In genomic region chr9:13896922-13897835, GRCh38 we compare ENCODE assay signal across 20 cellular contexts.
DNase-seq lines count a peak whose midpoint lies in the region; ATAC-seq and TF ChIP-seq lines count a peak whose summit lies in the region.
"Had no signal": no experiment of that assay in that cellular context is flagged by ENCODE, and none has a peak within 500 bp of the region (broad histone marks: within the 10 kb centered on the region; RNA-seq: fewer than 3 reads in every experiment).

No MANE protein-coding gene starts in this region.

- H3K27ac Mint-ChIP-seq in mesothelial cell of epicardium (peak overlapping the region; percentile 81), type B pancreatic cell (peak overlapping the region; percentile 62)
- H3K27ac Mint-ChIP-seq: activated naive CD4-positive, alpha-beta T cell treated with anti-CD3 and anti-CD28 coated beads for 36 hours; stimulated activated naive B cell treated with anti-CD40 and anti-IgM and Interleukin-4, amounts not matched to agents 10 μg/mL and 1 μg/mL and 100 μg/mL, for 72 hours; T-helper 1 cell treated with Interleukin-12 subunit alpha and Interleukin-12 subunit beta and Interleukin-4 antibody, amounts not matched to agents 30 μg/mL and 1 μg/mL, for 36 hours had no signal

- TF ChIP-seq EP300 in esophagus muscularis mucosa (IDR thresholded peaks at IDR 0.05) = no peak

- intact Hi-C loops in esophagus muscularis mucosa (cut with DNase I) = no loop called here

- peak; percentile 21 for DNase-seq in NCI-H748 (lab: John Stamatoyannopoulos, UW; ENCODE audit: unreplicated experiment)
- no peak for DNase-seq in NCI-H748 treated with DMSO at 0.1 percent for 48 hours (lab: John Stamatoyannopoulos, UW)
- DNase-seq in esophagus muscularis mucosa (ENCODE audit: extremely low spot score) = no peak
- no peak for DNase-seq in mesothelial cell of epicardium (ENCODE audit: low spot score in 2 of 2, unreplicated experiment in 2 of 2)
- DNase-seq in type B pancreatic cell (ENCODE audit: extremely low spot score, unreplicated experiment) = no peak
- DNase-seq in epidermal melanocyte (ENCODE audit: insufficient read length, low spot score) = no peak
- no peak for DNase-seq in cerebellar cortex (ENCODE audit: low spot score)
- no peak for DNase-seq in foreskin keratinocyte
- DNase-seq: activated CD4-positive, alpha-beta T cell treated with anti-CD3 and anti-CD28 coated beads, Interleukin-2, amount 50 U/mL, for 4 hours; activated naive CD4-positive, alpha-beta T cell treated with anti-CD3 and anti-CD28 coated beads for 36 hours; anterior cingulate cortex; BE2C; Caco-2; foreskin fibroblast; NCI-H69; nucleus accumbens; sigmoid colon; stimulated activated naive B cell treated with anti-CD40 and anti-IgM and Interleukin-4, amounts not matched to agents 10 μg/mL and 1 μg/mL and 100 μg/mL, for 72 hours; upper lobe of right lung had no signal

- H3K27me3 Mint-ChIP-seq in mesothelial cell of epicardium (ENCODE audit: low read depth) (no peaks in the 10 kb centered on the region), type B pancreatic cell (no peaks in the 10 kb centered on the region)
- H3K27me3 Mint-ChIP-seq: stimulated activated naive B cell treated with anti-CD40 and anti-IgM and Interleukin-4, amounts not matched to agents 10 μg/mL and 1 μg/mL and 100 μg/mL, for 72 hours had no signal

- H3K36me3 Mint-ChIP-seq in mesothelial cell of epicardium = peaks cover under 1% of the 10 kb centered on the region
- no peaks in the 10 kb centered on the region for H3K36me3 Mint-ChIP-seq in type B pancreatic cell
- H3K36me3 Mint-ChIP-seq: stimulated activated naive B cell treated with anti-CD40 and anti-IgM and Interleukin-4, amounts not matched to agents 10 μg/mL and 1 μg/mL and 100 μg/mL, for 72 hours had no signal

- WGBS in esophagus muscularis mucosa = 76% methylated on average over 8 of the region's 8 CpGs

- H3K4me1 ChIP-seq in esophagus muscularis mucosa = peaks cover 0 to 27% (median 12%) of the 10 kb centered on the region in 4 donors
- peaks cover 29% of the 10 kb centered on the region for H3K4me1 ChIP-seq in foreskin keratinocyte
- H3K4me1 ChIP-seq: Caco-2 had no signal

- H3K9me3 Mint-ChIP-seq in mesothelial cell of epicardium (peaks cover 9% of the 10 kb centered on the region), type B pancreatic cell (no peaks in the 10 kb centered on the region)

- H3K9me3 ChIP-seq in esophagus muscularis mucosa = no peaks in the 10 kb centered on the region
- H3K9me3 ChIP-seq: BE2C, Caco-2, sigmoid colon, upper lobe of right lung had no signal

- ATAC-seq in foreskin keratinocyte = no peak
- ATAC-seq: stimulated activated naive B cell treated with anti-CD40 and anti-IgM and Interleukin-4, amounts not matched to agents 10 μg/mL and 1 μg/mL and 100 μg/mL, for 72 hours; upper lobe of right lung had no signal

- no peaks in the 10 kb centered on the region for H3K36me3 ChIP-seq in esophagus muscularis mucosa
- H3K36me3 ChIP-seq: BE2C, sigmoid colon, upper lobe of right lung had no signal

- no peak overlapping the region for H3K4me3 ChIP-seq in esophagus muscularis mucosa
- H3K4me3 ChIP-seq: sigmoid colon, upper lobe of right lung had no signal

- H3K27me3 ChIP-seq in esophagus muscularis mucosa = no peaks in the 10 kb centered on the region
- no peaks in the 10 kb centered on the region for H3K27me3 ChIP-seq in foreskin keratinocyte
- H3K27me3 ChIP-seq: BE2C, sigmoid colon, upper lobe of right lung had no signal

- no peak for TF ChIP-seq POLR2A in esophagus muscularis mucosa (IDR thresholded peaks at IDR 0.05; ENCODE audit: low read depth)

- no peak overlapping the region for H3K4me3 Mint-ChIP-seq in mesothelial cell of epicardium
- peak overlapping the region; percentile 22 for H3K4me3 Mint-ChIP-seq in type B pancreatic cell
- H3K4me3 Mint-ChIP-seq: activated naive CD4-positive, alpha-beta T cell treated with anti-CD3 and anti-CD28 coated beads for 36 hours; stimulated activated naive B cell treated with anti-CD40 and anti-IgM and Interleukin-4, amounts not matched to agents 10 μg/mL and 1 μg/mL and 100 μg/mL, for 72 hours; T-helper 1 cell treated with Interleukin-12 subunit alpha and Interleukin-12 subunit beta and Interleukin-4 antibody, amounts not matched to agents 30 μg/mL and 1 μg/mL, for 36 hours had no signal

- H3K4me1 Mint-ChIP-seq in mesothelial cell of epicardium (peaks cover 54% of the 10 kb centered on the region), type B pancreatic cell (ENCODE audit: unreplicated experiment) (peaks cover 39% of the 10 kb centered on the region)
- H3K4me1 Mint-ChIP-seq: stimulated activated naive B cell treated with anti-CD40 and anti-IgM and Interleukin-4, amounts not matched to agents 10 μg/mL and 1 μg/mL and 100 μg/mL, for 72 hours had no signal

- H3K27ac ChIP-seq in esophagus muscularis mucosa (replicated peaks in 1 of 4) = peak overlapping the region; percentile 13 to 40 (median 20)
- H3K27ac ChIP-seq in foreskin keratinocyte = no peak overlapping the region
- H3K27ac ChIP-seq: upper lobe of right lung had no signal

- TF ChIP-seq CTCF in esophagus muscularis mucosa (IDR thresholded peaks at IDR 0.05) (no peak), mesothelial cell of epicardium (IDR thresholded peaks at IDR 0.05; ENCODE audit: unreplicated experiment) (no peak), type B pancreatic cell (conservative IDR thresholded peaks at IDR 0.05) (no peak), foreskin keratinocyte (conservative IDR thresholded peaks at IDR 0.05) (no peak)
